In the genomic region with DNA sequence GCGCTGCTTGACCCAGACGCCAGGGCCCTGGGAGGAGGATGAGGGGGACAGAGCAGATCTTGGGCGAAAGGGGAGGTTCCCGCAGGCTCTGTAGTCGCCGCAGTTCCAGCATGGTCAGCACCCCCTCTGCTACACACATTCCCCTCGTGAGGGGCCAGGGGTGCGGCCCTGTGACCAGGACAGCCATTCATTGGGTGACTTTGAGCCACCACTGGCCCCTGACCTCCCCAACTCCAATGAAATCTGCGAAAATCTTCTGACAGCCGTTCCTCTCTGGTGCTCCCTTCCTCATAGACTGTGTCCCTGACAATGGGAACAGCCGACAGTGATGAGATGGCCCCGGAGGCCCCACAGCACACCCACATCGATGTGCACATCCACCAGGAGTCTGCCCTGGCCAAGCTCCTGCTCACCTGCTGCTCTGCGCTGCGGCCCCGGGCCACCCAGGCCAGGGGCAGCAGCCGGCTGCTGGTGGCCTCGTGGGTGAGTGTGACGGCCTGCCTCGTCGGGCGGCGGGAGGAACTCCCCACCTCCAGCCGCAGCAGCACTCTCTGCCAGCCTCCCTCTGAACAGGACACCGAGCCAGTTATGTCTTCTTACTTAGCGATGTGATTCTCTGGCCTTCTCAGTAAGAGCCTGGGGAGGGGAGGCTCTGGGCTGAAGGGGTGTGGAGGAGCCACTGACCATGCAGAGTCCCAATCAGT, we compare ENCODE assay signal across 10 cellular contexts. TPM values are rescaled to one million over a fixed set of nuclear protein-coding genes. Genes with fewer than 3 reads are reported as not detected.
DNase-seq lines count a peak whose midpoint lies in the region; ATAC-seq, FAIRE-seq and TF ChIP-seq lines count a peak whose summit lies in the region.
"Had no signal": no experiment of that assay in that cellular context is flagged by ENCODE, and none has a peak within 500 bp of the region (broad histone marks: within the 10 kb centered on the region; RNA-seq: fewer than 3 reads in every experiment).

No MANE protein-coding gene starts in this region.

- peaks cover 9% of the 10 kb centered on the region for H3K4me1 ChIP-seq in iPS-18a (ENCODE audit: control insufficient read depth, low read depth, low read length)
- no peaks in the 10 kb centered on the region for H3K4me1 ChIP-seq in mammary epithelial cell (ENCODE audit: insufficient read depth, low read length)
- H3K4me1 ChIP-seq: ascending aorta had no signal

- peak overlapping the region; percentile 57 for H3K4me3 ChIP-seq in iPS-18a (ENCODE audit: low read length)
- no peak overlapping the region for H3K4me3 ChIP-seq in mammary epithelial cell (replicated peaks in 1 of 3; ENCODE audit: insufficient read depth in 1 of 3, low read depth in 2 of 3, low read length in 3 of 3)

- H3K4me1 Mint-ChIP-seq in activated T-helper 2 cell treated with anti-CD3 and anti-CD28 coated beads, Interferon-gamma antibody, Interleukin-2, Interleukin-4, amounts not matched to agents 10 μg/mL and 5 μg/mL and 100 μg/mL, durations not matched to agents 14 hours and 24 hours and 36 hours (ENCODE audit: low read depth), result no peaks in the 10 kb centered on the region

- POLR2A ChIA-PET in HEK293T (lab: Yijun Ruan, JAX), result no interaction called here

- DNase-seq in GM12891 (ENCODE audit: insufficient read length, low spot score), result peak; percentile 28
- DNase-seq in activated T-helper 2 cell treated with anti-CD3 and anti-CD28 coated beads, Interferon-gamma antibody, Interleukin-2, Interleukin-4, amounts not matched to agents 10 μg/mL and 5 μg/mL and 100 μg/mL, durations not matched to agents 14 hours and 24 hours and 36 hours (ENCODE audit: low spot score), result no peak
- DNase-seq in sciatic nerve (ENCODE audit: low spot score), result no peak
- DNase-seq in HEK293T (ENCODE audit: extremely low spot score), result no peak
- no peak for DNase-seq in NOMO-1 treated with DMSO at 0.1 percent for 48 hours (lab: John Stamatoyannopoulos, UW; ENCODE audit: unreplicated experiment)
- no peak for DNase-seq in ecto neural progenitor cell (ENCODE audit: low spot score)
- DNase-seq in mammary epithelial cell, result no peak

- H3K9ac ChIP-seq in iPS-18a (ENCODE audit: low read length), result no peak overlapping the region
- no peak overlapping the region for H3K9ac ChIP-seq in mammary epithelial cell (ENCODE audit: insufficient read depth, low read length)

- intact Hi-C loops in activated T-helper 2 cell treated with anti-CD3 and anti-CD28 coated beads, Interferon-gamma antibody, Interleukin-2, Interleukin-4, amounts not matched to agents 10 μg/mL and 5 μg/mL and 100 μg/mL, durations not matched to agents 14 hours and 24 hours and 36 hours (cut with micrococcal nuclease), result no loop called here
- intact Hi-C loops in sciatic nerve (cut with DNase I) (no loop called here), mammary epithelial cell (cut with micrococcal nuclease) (no loop called here)

- H3K36me3 Mint-ChIP-seq in activated T-helper 2 cell treated with anti-CD3 and anti-CD28 coated beads, Interferon-gamma antibody, Interleukin-2, Interleukin-4, amounts not matched to agents 10 μg/mL and 5 μg/mL and 100 μg/mL, durations not matched to agents 14 hours and 24 hours and 36 hours (ENCODE audit: low read depth), result no peaks in the 10 kb centered on the region

- no peak overlapping the region for H2AFZ ChIP-seq in mammary epithelial cell (ENCODE audit: low read depth, low read length)

- dilution Hi-C loops in mammary epithelial cell (cut with HindIII; ENCODE audit: low sequenced_read_pairs), result no loop called here

- TF ChIP-seq CTCF in mammary epithelial cell (conservative IDR thresholded peaks at IDR 0.05 in 1 of 2, IDR thresholded peaks at IDR 0.05 in 1 of 2; ENCODE audit: extremely low read depth in 1 of 2, insufficient read depth in 1 of 2, low read depth in 1 of 2, low read length in 2 of 2), result no peak

- no peaks in the 10 kb centered on the region for H3K79me2 ChIP-seq in mammary epithelial cell (ENCODE audit: insufficient read depth, low read length)

- H3K4me2 ChIP-seq in mammary epithelial cell (ENCODE audit: insufficient read depth, low read depth, low read length), result no peak overlapping the region

- H3K27ac Mint-ChIP-seq in activated T-helper 2 cell treated with anti-CD3 and anti-CD28 coated beads, Interferon-gamma antibody, Interleukin-2, Interleukin-4, amounts not matched to agents 10 μg/mL and 5 μg/mL and 100 μg/mL, durations not matched to agents 14 hours and 24 hours and 36 hours, result no peak overlapping the region

- H3K27ac ChIP-seq in iPS-18a (ENCODE audit: low read length) (no peak overlapping the region), mammary epithelial cell (ENCODE audit: insufficient read depth, low read depth, low read length) (no peak overlapping the region)

- no peak for FAIRE-seq in GM12891 (lab: Jason Lieb, UNC)
- FAIRE-seq: G401.6 had no signal

- no peaks in the 10 kb centered on the region for H4K20me1 ChIP-seq in mammary epithelial cell (ENCODE audit: insufficient read depth, low read length)

- BruUV-seq in mammary epithelial cell (replicated peaks; lab: Mats Ljungman, UMichigan), result no TSS peak

- peaks cover 3% of the 10 kb centered on the region for H3K9me3 ChIP-seq in iPS-18a (ENCODE audit: control insufficient read depth, low read depth, low read length)
- no peaks in the 10 kb centered on the region for H3K9me3 ChIP-seq in mammary epithelial cell (replicated peaks; ENCODE audit: insufficient read depth, low read length)

- CTCF ChIA-PET in HEK293T (lab: Yijun Ruan, JAX) (no interaction called here), mammary epithelial cell (lab: Charles Lee; ENCODE audit: low non-redundant PET) (no interaction called here)

- no peaks in the 10 kb centered on the region for H3K36me3 ChIP-seq in iPS-18a (ENCODE audit: control insufficient read depth, low read depth, low read length)
- H3K36me3 ChIP-seq in mammary epithelial cell (ENCODE audit: insufficient read depth, low read length), result no peaks in the 10 kb centered on the region
- H3K36me3 ChIP-seq: ascending aorta had no signal

- peaks cover 43% of the 10 kb centered on the region for H3K27me3 Mint-ChIP-seq in activated T-helper 2 cell treated with anti-CD3 and anti-CD28 coated beads, Interferon-gamma antibody, Interleukin-2, Interleukin-4, amounts not matched to agents 10 μg/mL and 5 μg/mL and 100 μg/mL, durations not matched to agents 14 hours and 24 hours and 36 hours (ENCODE audit: low read depth)

- ATAC-seq in sciatic nerve, result peak; percentile 35

- peak overlapping the region; percentile 21 for H3K4me3 Mint-ChIP-seq in activated T-helper 2 cell treated with anti-CD3 and anti-CD28 coated beads, Interferon-gamma antibody, Interleukin-2, Interleukin-4, amounts not matched to agents 10 μg/mL and 5 μg/mL and 100 μg/mL, durations not matched to agents 14 hours and 24 hours and 36 hours (ENCODE audit: low read depth)

- TF ChIP-seq POLR2A in GM12891 (IDR thresholded peaks at IDR 0.05; ENCODE audit: low read depth, low read length), result no peak

- H3K9me3 Mint-ChIP-seq in activated T-helper 2 cell treated with anti-CD3 and anti-CD28 coated beads, Interferon-gamma antibody, Interleukin-2, Interleukin-4, amounts not matched to agents 10 μg/mL and 5 μg/mL and 100 μg/mL, durations not matched to agents 14 hours and 24 hours and 36 hours, result peaks cover 7% of the 10 kb centered on the region

- 43% methylated on average over 19 of the region's 26 CpGs for WGBS in mammary epithelial cell (ENCODE audit: low coverage, missing lambda C conversion rate)

- H3K27me3 ChIP-seq in iPS-18a (ENCODE audit: control insufficient read depth, insufficient read depth, low read length) (peaks cover 72% of the 10 kb centered on the region), mammary epithelial cell (ENCODE audit: insufficient read depth, low read length) (peaks cover 33% of the 10 kb centered on the region)

- in situ Hi-C loops in mammary epithelial cell (cut with MboI; ENCODE audit: low sequenced_read_pairs in 2 of 2), result no loop called here

TF ChIP-seq in GM12891, 5 proteins besides CTCF, POLR2A, EP300 and RAD21:
- TF ChIP-seq POLR2AphosphoS5 (IDR thresholded peaks at IDR 0.05; ENCODE audit: low read depth, low read length) (no peak), POU2F2 (IDR thresholded peaks at IDR 0.05; ENCODE audit: low read depth, low read length) (no peak), SPI1 (IDR thresholded peaks at IDR 0.05; ENCODE audit: low read depth, low read length) (no peak), PAX5 (IDR thresholded peaks at IDR 0.05; ENCODE audit: insufficient read depth, low read length, severe bottlenecking) (no peak), TAF1 (IDR thresholded peaks at IDR 0.05; ENCODE audit: low read depth, low read length) (no peak)
TF ChIP-seq in GM12891: peak in this region for 0.

TF ChIP-seq in HEK293T, 16 proteins besides CTCF, POLR2A, EP300 and RAD21 (continues in another document):
- TF ChIP-seq LEF1 (IDR thresholded peaks at IDR 0.05; ENCODE audit: borderline replicate concordance), result no peak
- TF ChIP-seq SP1 (IDR thresholded peaks at IDR 0.05), result no peak
- TF ChIP-seq CTBP1 (IDR thresholded peaks at IDR 0.05; ENCODE audit: borderline replicate concordance), result no peak
- no peak for TF ChIP-seq ELF4 (IDR thresholded peaks at IDR 0.05)
- no peak for TF ChIP-seq L3MBTL2 (conservative IDR thresholded peaks at IDR 0.05)
- TF ChIP-seq NFRKB (IDR thresholded peaks at IDR 0.05), result no peak
- TF ChIP-seq FOXK2 (IDR thresholded peaks at IDR 0.05), result no peak
- TF ChIP-seq HDGF (IDR thresholded peaks at IDR 0.05; ENCODE audit: borderline replicate concordance), result no peak
- TF ChIP-seq FOXA1 (IDR thresholded peaks at IDR 0.05), result no peak

RNA-seq across cellular contexts. Expression of gene TMEM176A, which starts 0.8 kb away (rescaled TPM):
- not detected for polyA plus RNA-seq in GM12891 (2012; ENCODE audit: low read depth, missing spikeins)
- total RNA-seq in activated T-helper 2 cell treated with anti-CD3 and anti-CD28 coated beads, Interferon-gamma antibody, Interleukin-2, Interleukin-4, amounts not matched to agents 10 μg/mL and 5 μg/mL and 100 μg/mL, durations not matched to agents 14 hours and 24 hours and 36 hours, result not detected in 2 replicates
- total RNA-seq in sciatic nerve, result 69.7 TPM
- total RNA-seq in mammary epithelial cell, result not detected
- polyA plus RNA-seq in mammary epithelial cell, result not detected
- polyA minus RNA-seq in mammary epithelial cell, result not detected

RNA-seq across cellular contexts. Expression of gene TMEM176B, which starts 1.2 kb away (rescaled TPM):
- polyA plus RNA-seq in GM12891 (2012; ENCODE audit: low read depth, missing spikeins), result not detected
- total RNA-seq in activated T-helper 2 cell treated with anti-CD3 and anti-CD28 coated beads, Interferon-gamma antibody, Interleukin-2, Interleukin-4, amounts not matched to agents 10 μg/mL and 5 μg/mL and 100 μg/mL, durations not matched to agents 14 hours and 24 hours and 36 hours, result 0.14 TPM in 1 of 2 replicates, not detected in the other
- total RNA-seq in sciatic nerve (78.8 TPM), mammary epithelial cell (under 1 TPM in 1 of 2 donors, not detected in 1; 0.17 TPM)
- not detected for polyA plus RNA-seq in mammary epithelial cell
- polyA minus RNA-seq in mammary epithelial cell, result not detected

RNA-seq across cellular contexts. Expression of gene AOC1, which starts 50.9 kb away (rescaled TPM):
- polyA plus RNA-seq in GM12891 (2012; ENCODE audit: low read depth, missing spikeins), result not detected
- total RNA-seq in activated T-helper 2 cell treated with anti-CD3 and anti-CD28 coated beads, Interferon-gamma antibody, Interleukin-2, Interleukin-4, amounts not matched to agents 10 μg/mL and 5 μg/mL and 100 μg/mL, durations not matched to agents 14 hours and 24 hours and 36 hours, result 0.16 TPM in 1 of 2 replicates, not detected in the other
- not detected for total RNA-seq in sciatic nerve
- not detected for total RNA-seq in mammary epithelial cell
- not detected for polyA plus RNA-seq in mammary epithelial cell
- polyA minus RNA-seq in mammary epithelial cell, result not detected

Comparison
In these comparisons a context has a peak if more than half of its experiments do, and no peak if none do; other contexts are left out.
1. RNA of gene TMEM176A, which starts 0.8 kb away (total RNA-seq): 69.7 TPM in sciatic nerve (single experiment); not detected in activated T-helper 2 cell treated with anti-CD3 and anti-CD28 coated beads, Interferon-gamma antibody, Interleukin-2, Interleukin-4, amounts not matched to agents 10 μg/mL and 5 μg/mL and 100 μg/mL, durations not matched to agents 14 hours and 24 hours and 36 hours and not detected in mammary epithelial cell; every median in the first group is over 10 times any median in the second.
2. RNA of gene TMEM176B, which starts 1.2 kb away (total RNA-seq): 78.8 TPM in sciatic nerve (single experiment); 0.17 TPM in mammary epithelial cell and 0.14 TPM in activated T-helper 2 cell treated with anti-CD3 and anti-CD28 coated beads, Interferon-gamma antibody, Interleukin-2, Interleukin-4, amounts not matched to agents 10 μg/mL and 5 μg/mL and 100 μg/mL, durations not matched to agents 14 hours and 24 hours and 36 hours; every median in the first group is over 10 times any median in the second.